8 cellular contexts compared by ENCODE assay signal in the genomic region with DNA sequence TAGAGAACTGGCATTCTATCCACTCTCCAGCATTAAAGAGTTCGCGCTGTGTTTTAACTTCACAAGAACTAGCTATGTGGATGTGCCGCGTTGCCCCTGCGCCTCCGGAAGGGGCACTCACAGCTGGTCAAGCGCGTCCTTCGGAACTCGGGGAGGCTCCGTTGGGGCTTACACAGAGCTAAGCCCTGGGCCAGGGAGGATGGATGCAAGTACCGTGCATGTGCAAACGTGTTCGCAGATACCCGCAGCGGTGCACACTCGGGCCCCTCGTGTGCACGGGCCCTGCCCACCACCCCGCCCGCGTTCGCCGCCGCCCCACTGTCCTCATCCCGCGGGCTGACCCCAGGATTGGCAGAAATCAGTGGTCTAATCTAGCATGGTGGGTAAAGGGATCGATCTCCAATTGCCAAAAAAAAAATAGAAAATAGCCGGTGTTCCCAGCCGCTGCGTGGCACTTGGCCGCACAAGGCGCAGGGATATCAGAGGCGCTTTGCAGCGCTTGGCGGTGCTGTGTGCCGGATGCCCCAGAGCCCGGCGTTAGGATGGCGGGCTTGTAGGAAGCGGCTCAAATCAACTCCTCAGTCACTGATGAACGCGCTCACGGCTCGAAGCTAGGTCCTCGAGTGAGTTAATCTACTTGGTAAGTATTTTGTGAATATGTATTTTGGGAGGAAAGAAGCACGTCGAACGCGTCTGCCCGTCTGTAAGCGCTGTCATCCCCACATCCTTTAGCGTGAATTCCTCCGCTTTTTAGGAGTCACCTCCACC. TPM values are rescaled to one million over a fixed set of nuclear protein-coding genes. Genes with fewer than 3 reads are reported as not detected.
DNase-seq lines count a peak whose midpoint lies in the region; ATAC-seq and TF ChIP-seq lines count a peak whose summit lies in the region.

No MANE protein-coding gene starts in this region.

- no peaks in the 10 kb centered on the region for H3K79me2 ChIP-seq in MM.1S (ENCODE audit: low read length)

- peaks cover 24% of the 10 kb centered on the region for H3K4me1 Mint-ChIP-seq in type B pancreatic cell (ENCODE audit: unreplicated experiment)

- no peaks in the 10 kb centered on the region; the same call in 1 of the 2 replicates for H3K27me3 ChIP-seq in MM.1S (replicated peaks; ENCODE audit: insufficient read depth, low read length)

- DNase-seq in Caki2 (ENCODE audit: low read depth) (peak; percentile 50), MM.1S (no peak), dermis blood vessel endothelial cell (peak; percentile 40), lung microvascular endothelial cell (ENCODE audit: low read depth in 2 of 2) (peak; percentile 31 to 36), type B pancreatic cell (ENCODE audit: extremely low spot score, unreplicated experiment) (peak; percentile 71), RKO (ENCODE audit: low spot score) (no peak)

- no peaks in the 10 kb centered on the region for H3K36me3 ChIP-seq in MM.1S (replicated peaks; ENCODE audit: insufficient read depth, low read length)

- no peaks in the 10 kb centered on the region for H3F3A ChIP-seq in MM.1S (ENCODE audit: insufficient read depth, low read length)

- H3K4me3 ChIP-seq in MM.1S (ENCODE audit: low read length), result no peak overlapping the region

- in situ Hi-C loops in Caki2 (cut with HindIII; ENCODE audit: low pct_unique_long_range_greater_than_20kb, low sequenced_read_pairs), result no loop called here

- H3K4me2 ChIP-seq in MM.1S (ENCODE audit: low read depth, low read length), result peak overlapping the region; percentile 92

- no peak for TF ChIP-seq CTCF in MM.1S (IDR thresholded peaks at IDR 0.05; ENCODE audit: low read length)
- TF ChIP-seq CTCF in type B pancreatic cell (conservative IDR thresholded peaks at IDR 0.05), result peak; percentile 56

- peaks cover 7% of the 10 kb centered on the region for H3K36me3 Mint-ChIP-seq in type B pancreatic cell

- peak overlapping the region; percentile 93 for H3K4me3 Mint-ChIP-seq in type B pancreatic cell

- no peaks in the 10 kb centered on the region for H3K9me3 ChIP-seq in MM.1S (replicated peaks; ENCODE audit: insufficient read depth, low read length)

- no peaks in the 10 kb centered on the region for H3K9me3 Mint-ChIP-seq in type B pancreatic cell

- no peak overlapping the region for H2AFZ ChIP-seq in MM.1S (ENCODE audit: low read length)

- peak overlapping the region; percentile 80 for H3K27ac Mint-ChIP-seq in type B pancreatic cell

- no peaks in the 10 kb centered on the region for H3K9me2 ChIP-seq in MM.1S (replicated peaks; ENCODE audit: insufficient read depth, low read length)

- H3K27me3 Mint-ChIP-seq in type B pancreatic cell, result peaks cover 83% of the 10 kb centered on the region

- no peak overlapping the region for H3K9ac ChIP-seq in MM.1S (ENCODE audit: low read length)

- H3K27ac ChIP-seq in MM.1S (ENCODE audit: low read length), result no peak overlapping the region

- no peaks in the 10 kb centered on the region for H3K4me1 ChIP-seq in MM.1S (ENCODE audit: low read length)

- H4K20me1 ChIP-seq in MM.1S (ENCODE audit: insufficient read depth, low read length), result no peaks in the 10 kb centered on the region

- ATAC-seq in HG03521 (IDR thresholded peaks at IDR 0.05; ENCODE audit: unreplicated experiment) (no peak), GM21390 (IDR thresholded peaks at IDR 0.05; ENCODE audit: unreplicated experiment) (no peak)

RNA-seq across cellular contexts. Expression of a gene that starts 1.0 kb away (rescaled TPM):
- 2.4 and 2.5 TPM in 2 replicates for total RNA-seq in Caki2 (2014; rRNA removed; shearing (Covaris generic); ENCODE audit: low replicate concordance)
- total RNA-seq in dermis blood vessel endothelial cell, result under 0.01 and 0.14 TPM in 2 replicates
- total RNA-seq in lung microvascular endothelial cell, result under 0.01 and 0.22 TPM in 2 replicates
- 10.4 and 61.9 TPM in 2 replicates for total RNA-seq in type B pancreatic cell (ENCODE audit: low replicate concordance)

Comparison
In these comparisons a context has a peak if more than half of its experiments do, and no peak if none do; other contexts are left out.
1. DNase-seq: peak in Caki2 (single experiment), dermis blood vessel endothelial cell (single experiment), lung microvascular endothelial cell (2 of 2) and type B pancreatic cell (single experiment); none in MM.1S (single experiment) and RKO (single experiment).